ENCODE assay signal across 18 cellular contexts in genomic region chr7:140348161-140348849, GRCh38. TPM values are rescaled to one million over a fixed set of nuclear protein-coding genes. Genes with fewer than 3 reads are reported as not detected.
DNase-seq lines count a peak whose midpoint lies in the region; ATAC-seq and TF ChIP-seq lines count a peak whose summit lies in the region.
"Had no signal": no experiment of that assay in that cellular context is flagged by ENCODE, and none has a peak within 500 bp of the region (broad histone marks: within the 10 kb centered on the region; RNA-seq: fewer than 3 reads in every experiment).

No MANE protein-coding gene starts in this region.

- no peaks in the 10 kb centered on the region for H3K27me3 Mint-ChIP-seq in activated CD4-positive, alpha-beta T cell treated with anti-CD3 and anti-CD28 coated beads for 36 hours
- H3K27me3 Mint-ChIP-seq in glutamatergic neuron (ENCODE audit: unreplicated experiment): no peaks in the 10 kb centered on the region

- H3K4me3 Mint-ChIP-seq in activated CD4-positive, alpha-beta T cell treated with anti-CD3 and anti-CD28 coated beads for 36 hours: no peak overlapping the region
- no peak overlapping the region for H3K4me3 Mint-ChIP-seq in glutamatergic neuron (ENCODE audit: unreplicated experiment)
- H3K4me3 Mint-ChIP-seq: natural killer cell had no signal

- H3K4me1 Mint-ChIP-seq in activated CD4-positive, alpha-beta T cell treated with anti-CD3 and anti-CD28 coated beads for 36 hours: peaks cover 13% of the 10 kb centered on the region
- peaks cover 13% of the 10 kb centered on the region for H3K4me1 Mint-ChIP-seq in glutamatergic neuron (ENCODE audit: low read depth, unreplicated experiment)
- H3K4me1 Mint-ChIP-seq: natural killer cell had no signal

- TF ChIP-seq CTCF in mucosa of descending colon (IDR thresholded peaks at IDR 0.05) (no peak), vagina (IDR thresholded peaks at IDR 0.05) (no peak), glutamatergic neuron (IDR thresholded peaks at IDR 0.05; ENCODE audit: partially characterized antibody, unreplicated experiment) (no peak)

- CTCF ChIA-PET in activated CD4-positive, alpha-beta T cell treated with anti-CD3 and anti-CD28 coated beads for 36 hours (lab: Charles Lee): interaction anchor here (0.7 kb wide), 1 partner anchor 14 kb away, joined by 3 read pairs; no protein-coding TSS in a partner anchor

- peaks cover 9% of the 10 kb centered on the region for H3K4me1 ChIP-seq in mucosa of descending colon (ENCODE audit: low read depth)
- H3K4me1 ChIP-seq in vagina: peaks cover 7% of the 10 kb centered on the region

- no peak for ATAC-seq in activated CD4-positive, alpha-beta T cell treated with anti-CD3 and anti-CD28 coated beads for 36 hours
- peak; percentile 73 for ATAC-seq in mucosa of descending colon
- ATAC-seq: natural killer cell had no signal

- POLR2A ChIA-PET in activated CD4-positive, alpha-beta T cell treated with anti-CD3 and anti-CD28 coated beads for 36 hours (lab: Charles Lee): interaction anchor here (0.6 kb wide), 1 partner anchor 326 kb away, joined by 4 read pairs; no protein-coding TSS in a partner anchor

- DNase-seq in activated CD4-positive, alpha-beta T cell treated with anti-CD3 and anti-CD28 coated beads for 36 hours: no peak
- no peak for DNase-seq in activated CD4-positive, alpha-beta T cell treated with anti-CD3 and anti-CD28 coated beads, Interleukin-2, amount 50 U/mL, for 1 hour
- DNase-seq in dermis blood vessel endothelial cell (peak; percentile 27), mucosa of descending colon (no peak), vagina (ENCODE audit: extremely low spot score in 2 of 2) (no peak), OCI-M2 (lab: John Stamatoyannopoulos, UW; ENCODE audit: unreplicated experiment) (no peak), glutamatergic neuron (no peak), NCI-H146 treated with DMSO at 0.1 percent for 48 hours (lab: John Stamatoyannopoulos, UW; ENCODE audit: unreplicated experiment) (no peak)
- DNase-seq: activated CD4-positive, alpha-beta T cell treated with anti-CD3 and anti-CD28 coated beads, Interleukin-2, amount 50 U/mL, for 4 hours; activated effector memory CD4-positive, alpha-beta T cell treated with Interleukin-2 at 50 U/mL for 16 hours; cerebellar nuclear complex; natural killer cell; NCI-H510A treated with DMSO at 0.1 percent for 48 hours; spleen had no signal

- H3K36me3 ChIP-seq in mucosa of descending colon (ENCODE audit: low read depth) (no peaks in the 10 kb centered on the region), vagina (peaks cover 0 to 42% of the 10 kb centered on the region in 2 donors)

- peaks cover 52% of the 10 kb centered on the region for H3K36me3 Mint-ChIP-seq in activated CD4-positive, alpha-beta T cell treated with anti-CD3 and anti-CD28 coated beads for 36 hours (ENCODE audit: low read depth)
- peaks cover 5% of the 10 kb centered on the region for H3K36me3 Mint-ChIP-seq in glutamatergic neuron (ENCODE audit: unreplicated experiment)

- no peaks in the 10 kb centered on the region for H3K27me3 ChIP-seq in vagina
- H3K27me3 ChIP-seq: spleen had no signal

- H3K4me3 ChIP-seq in mucosa of descending colon: no peak overlapping the region
- no peak overlapping the region for H3K4me3 ChIP-seq in vagina
- H3K4me3 ChIP-seq: spleen had no signal

- peak overlapping the region; percentile 65 for H3K27ac ChIP-seq in vagina
- H3K27ac ChIP-seq: spleen had no signal

- H3K27ac Mint-ChIP-seq in activated CD4-positive, alpha-beta T cell treated with anti-CD3 and anti-CD28 coated beads for 36 hours: peak overlapping the region; percentile 14
- no peak overlapping the region for H3K27ac Mint-ChIP-seq in glutamatergic neuron (ENCODE audit: unreplicated experiment)
- H3K27ac Mint-ChIP-seq: natural killer cell had no signal

- no peaks in the 10 kb centered on the region for H3K9me3 Mint-ChIP-seq in activated CD4-positive, alpha-beta T cell treated with anti-CD3 and anti-CD28 coated beads for 36 hours (ENCODE audit: low read depth)
- peaks cover 3% of the 10 kb centered on the region for H3K9me3 Mint-ChIP-seq in glutamatergic neuron (ENCODE audit: unreplicated experiment)
- H3K9me3 Mint-ChIP-seq: natural killer cell had no signal

- no peaks in the 10 kb centered on the region for H3K9me3 ChIP-seq in mucosa of descending colon
- no peaks in the 10 kb centered on the region for H3K9me3 ChIP-seq in vagina
- H3K9me3 ChIP-seq: spleen had no signal

- TF ChIP-seq POLR2A in vagina (IDR thresholded peaks at IDR 0.05): no peak

- intact Hi-C loops in activated CD4-positive, alpha-beta T cell treated with anti-CD3 and anti-CD28 coated beads for 36 hours (cut with DNase I, micrococcal nuclease): no loop called here
- intact Hi-C loops in mucosa of descending colon (cut with DNase I, micrococcal nuclease) (no loop called here), vagina (cut with DNase I) (no loop called here)

RNA-seq across cellular contexts. Expression of gene SLC37A3, which starts 50.0 kb away (rescaled TPM):
- 10 to 100 TPM; 47.5 to 55.5 TPM for total RNA-seq in activated CD4-positive, alpha-beta T cell treated with anti-CD3 and anti-CD28 coated beads for 36 hours
- total RNA-seq in dermis blood vessel endothelial cell: 55.3 and 83.0 TPM in 2 replicates
- total RNA-seq in mucosa of descending colon: 10 to 100 TPM; 49.0 to 68.6 (median 55.8) TPM
- total RNA-seq in vagina: 80.8 TPM
- 84.5 TPM for total RNA-seq in glutamatergic neuron (ENCODE audit: unreplicated experiment)

RNA-seq across cellular contexts. Expression of gene RAB19, which starts 55.6 kb away (rescaled TPM):
- 10 to 100 TPM; 11.3 to 12.8 TPM for total RNA-seq in activated CD4-positive, alpha-beta T cell treated with anti-CD3 and anti-CD28 coated beads for 36 hours
- total RNA-seq in dermis blood vessel endothelial cell: not detected in 2 replicates
- 10 to 100 TPM in 2 of 3 donors, 1 to 10 TPM in 1; 7.3 to 22.0 (median 21.5) TPM for total RNA-seq in mucosa of descending colon
- total RNA-seq in vagina: not detected
- not detected for total RNA-seq in glutamatergic neuron (ENCODE audit: unreplicated experiment)
- total RNA-seq: A172, glomerular endothelial cell, RPMI7951, temporal lobe had no signal
